ENCODE assay signal across 9 cellular contexts in the genomic region with DNA sequence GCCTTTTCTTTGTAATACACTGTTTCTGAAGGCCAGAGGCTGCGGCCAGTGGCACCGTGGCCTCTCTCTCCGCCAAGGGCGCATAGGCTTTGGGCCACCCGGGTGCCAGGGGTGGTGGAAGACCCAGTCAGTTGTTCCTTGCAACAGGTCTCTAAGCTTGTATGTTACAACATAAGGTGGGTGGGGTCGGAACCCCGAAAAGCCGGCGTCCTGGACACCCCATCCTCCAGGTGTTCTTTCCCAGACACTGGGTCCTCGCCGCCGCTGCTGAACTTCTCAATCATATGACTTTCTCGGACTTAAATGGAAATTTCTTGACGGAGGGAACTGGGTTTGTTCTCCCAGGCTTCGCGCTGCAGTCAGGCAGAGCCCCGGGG.
A peak's percentile ranks its signal among the peaks of the same experiment; 100 is the strongest.
DNase-seq lines count a peak whose midpoint lies in the region; ATAC-seq and TF ChIP-seq lines count a peak whose summit lies in the region.
"Had no signal": no experiment of that assay in that cellular context is flagged by ENCODE, and none has a peak within 500 bp of the region (broad histone marks: within the 10 kb centered on the region; RNA-seq: fewer than 3 reads in every experiment).

No MANE protein-coding gene starts in this region.

- H3K9ac ChIP-seq in OCI-LY3 (ENCODE audit: low read length), result peak overlapping the region; percentile 96

- H2AFZ ChIP-seq in OCI-LY3 (ENCODE audit: low read depth, low read length) (peak overlapping the region; percentile 96), neuron (ENCODE audit: low read depth, low read length) (peak overlapping the region; percentile 20)

- H3K4me1 ChIP-seq in OCI-LY3 (ENCODE audit: low read length) (peaks cover 51% of the 10 kb centered on the region), neuron (ENCODE audit: insufficient read depth, low read length) (peaks cover 28% of the 10 kb centered on the region)

- H3K27me3 ChIP-seq in OCI-LY3 (ENCODE audit: low read depth, low read length) (peaks cover 12% of the 10 kb centered on the region), neuron (ENCODE audit: insufficient read depth, low read length) (peaks cover 61% of the 10 kb centered on the region)

- H3K36me3 ChIP-seq in OCI-LY3 (replicated peaks; ENCODE audit: low read depth, low read length), result no peaks in the 10 kb centered on the region
- no peaks in the 10 kb centered on the region for H3K36me3 ChIP-seq in neuron (ENCODE audit: insufficient read depth, low read length)

- DNase-seq in AG10803 (ENCODE audit: low read depth) (no peak), coronary artery (ENCODE audit: low spot score) (peak; percentile 75), epidermal melanocyte (ENCODE audit: insufficient read length, low spot score) (no peak)

- peak overlapping the region; percentile 96 for H3K4me2 ChIP-seq in OCI-LY3 (ENCODE audit: low read length)

- H4K20me1 ChIP-seq in OCI-LY3 (ENCODE audit: insufficient read depth, low read length), result peaks cover 11% of the 10 kb centered on the region

- H3K79me2 ChIP-seq in OCI-LY3 (ENCODE audit: low read length), result peaks cover 30% of the 10 kb centered on the region

- TF ChIP-seq CTCF in AG10803 (conservative IDR thresholded peaks at IDR 0.05; ENCODE audit: low read length) (no peak), OCI-LY3 (IDR thresholded peaks at IDR 0.05; ENCODE audit: low read depth, low read length) (no peak), coronary artery (IDR thresholded peaks at IDR 0.05) (no peak)

- ATAC-seq in HG03097 (IDR thresholded peaks at IDR 0.05; ENCODE audit: low FRiP score, unreplicated experiment) (no peak), HG03378 (IDR thresholded peaks at IDR 0.05; ENCODE audit: unreplicated experiment) (no peak), GM18861 (IDR thresholded peaks at IDR 0.05; ENCODE audit: unreplicated experiment) (no peak)

- H3K9me3 ChIP-seq in OCI-LY3 (ENCODE audit: insufficient read depth, low read length) (no peaks in the 10 kb centered on the region), neuron (ENCODE audit: low read length) (no peaks in the 10 kb centered on the region)

- H3K4me3 ChIP-seq in AG10803 (ENCODE audit: low read length) (peak overlapping the region; percentile 72), OCI-LY3 (ENCODE audit: low read length) (peak overlapping the region; percentile 92), coronary artery (peak overlapping the region; percentile 89), neuron (ENCODE audit: low read length) (no peak overlapping the region)

- no peak overlapping the region for H3K27ac ChIP-seq in OCI-LY3 (ENCODE audit: low read length)
- peak overlapping the region; percentile 66 to 80 for H3K27ac ChIP-seq in coronary artery
- H3K27ac ChIP-seq: VCaP had no signal
